33 cellular contexts compared by ENCODE assay signal in the genomic region with DNA sequence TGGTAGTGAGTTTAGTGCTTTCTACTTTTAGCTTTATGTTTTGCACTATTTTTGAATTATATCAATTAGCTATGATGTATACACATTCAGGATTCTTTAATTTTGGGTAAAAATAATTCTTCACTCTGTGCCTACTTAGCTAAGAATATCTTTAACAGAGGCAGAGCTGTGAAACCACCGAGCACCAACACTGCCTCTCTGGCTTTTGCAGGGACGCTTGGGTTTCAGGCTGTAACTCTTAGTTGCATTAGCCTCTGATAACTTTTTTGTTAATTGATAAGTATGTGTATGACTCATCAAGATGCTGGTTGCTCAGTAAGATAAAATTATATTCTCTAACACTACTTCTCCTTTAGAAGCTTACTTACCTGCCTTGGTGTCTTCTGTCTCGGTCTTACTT.
"Had no signal": no experiment of that assay in that cellular context is flagged by ENCODE, and none has a peak within 500 bp of the region (broad histone marks: within the 10 kb centered on the region; RNA-seq: fewer than 3 reads in every experiment).

No MANE protein-coding gene starts in this region.

- H3K27ac Mint-ChIP-seq: activated CD4-positive, alpha-beta memory T cell treated with anti-CD3 and anti-CD28 coated beads for 36 hours; activated CD4-positive, alpha-beta T cell treated with anti-CD3 and anti-CD28 coated beads for 36 hours; activated CD4-positive, alpha-beta T cell treated with anti-CD3 and anti-CD28 coated beads, Interleukin-2, amount 10 ng/mL, durations not matched to agents 24 days and 14 days; activated CD8-positive, alpha-beta memory T cell treated with anti-CD3 and anti-CD28 coated beads, Interleukin-2, amount 10 ng/mL, durations not matched to agents 7 days and 5 days; activated CD8-positive, alpha-beta T cell treated with anti-CD3 and anti-CD28 coated beads, Interleukin-2, amount 10 ng/mL, durations not matched to agents 7 days and 5 days; activated naive CD4-positive, alpha-beta T cell treated with anti-CD3 and anti-CD28 coated beads for 36 hours; activated naive CD4-positive, alpha-beta T cell treated with anti-CD3 and anti-CD28 coated beads, Interleukin-2, amount 50 U/mL, for 24 hours; activated naive CD8-positive, alpha-beta T cell treated with anti-CD3 and anti-CD28 coated beads for 36 hours; activated naive CD8-positive, alpha-beta T cell treated with anti-CD3 and anti-CD28 coated beads, Interleukin-2, amount 50 U/mL, for 24 hours; activated T-helper 1 cell treated with anti-CD3 and anti-CD28 coated beads, Interleukin-12 subunit alpha, Interleukin-12 subunit beta, Interleukin-2, Interleukin-4 antibody, amounts not matched to agents 30 ng/mL and 10 ng/mL and 1 ng/mL, durations not matched to agents 14 hours and 24 hours and 36 hours; activated T-helper 2 cell treated with anti-CD3 and anti-CD28 coated beads, Interferon-gamma antibody, Interleukin-2, Interleukin-4, amounts not matched to agents 10 μg/mL and 5 μg/mL and 100 μg/mL, durations not matched to agents 14 hours and 24 hours and 36 hours; T-helper 17 cell; T-helper 2 cell treated with Interferon-gamma antibody and Interleukin-4, amounts not matched to agents 5 μg/mL and 100 μg/mL, for 36 hours had no signal

- ATAC-seq: activated CD4-positive, alpha-beta T cell treated with anti-CD3 and anti-CD28 coated beads for 36 hours; activated CD8-positive, alpha-beta memory T cell treated with anti-CD3 and anti-CD28 coated beads, Interleukin-2, amount 10 ng/mL, durations not matched to agents 7 days and 5 days; activated CD8-positive, alpha-beta T cell treated with anti-CD3 and anti-CD28 coated beads, Interleukin-2, amount 10 ng/mL, durations not matched to agents 7 days and 5 days; activated naive CD8-positive, alpha-beta T cell treated with anti-CD3 and anti-CD28 coated beads, Interleukin-2, amount 50 U/mL, for 24 hours; body of pancreas; foreskin keratinocyte; gastrocnemius medialis; heart left ventricle; T-helper 17 cell had no signal

- H3K9me3 Mint-ChIP-seq: activated naive CD4-positive, alpha-beta T cell treated with anti-CD3 and anti-CD28 coated beads for 36 hours; activated naive CD8-positive, alpha-beta T cell treated with anti-CD3 and anti-CD28 coated beads, Interleukin-2, amount 50 U/mL, for 24 hours; activated T-helper 1 cell treated with anti-CD3 and anti-CD28 coated beads, Interleukin-12 subunit alpha, Interleukin-12 subunit beta, Interleukin-2, Interleukin-4 antibody, amounts not matched to agents 30 ng/mL and 10 ng/mL and 1 ng/mL, durations not matched to agents 14 hours and 24 hours and 36 hours; T-helper 2 cell treated with Interferon-gamma antibody and Interleukin-4, amounts not matched to agents 5 μg/mL and 100 μg/mL, for 36 hours had no signal

- H3K36me3 Mint-ChIP-seq: activated CD4-positive, alpha-beta memory T cell treated with anti-CD3 and anti-CD28 coated beads for 36 hours; activated naive CD4-positive, alpha-beta T cell treated with anti-CD3 and anti-CD28 coated beads, Interleukin-2, amount 50 U/mL, for 24 hours; activated naive CD8-positive, alpha-beta T cell treated with anti-CD3 and anti-CD28 coated beads for 36 hours had no signal

- H3K27me3 Mint-ChIP-seq: activated CD4-positive, alpha-beta memory T cell treated with anti-CD3 and anti-CD28 coated beads for 36 hours; activated CD4-positive, alpha-beta T cell treated with anti-CD3 and anti-CD28 coated beads for 36 hours; activated CD4-positive, alpha-beta T cell treated with anti-CD3 and anti-CD28 coated beads, Interleukin-2, amount 10 ng/mL, durations not matched to agents 24 days and 14 days; activated naive CD4-positive, alpha-beta T cell treated with anti-CD3 and anti-CD28 coated beads, Interleukin-2, amount 50 U/mL, for 24 hours; T-helper 17 cell had no signal

- DNase-seq: activated CD4-positive, alpha-beta memory T cell treated with anti-CD3 and anti-CD28 coated beads for 36 hours; activated CD4-positive, alpha-beta T cell treated with anti-CD3 and anti-CD28 coated beads for 36 hours; activated CD4-positive, alpha-beta T cell treated with anti-CD3 and anti-CD28 coated beads, Interleukin-2, amount 10 ng/mL, durations not matched to agents 24 days and 14 days; activated CD4-positive, CD25-positive, alpha-beta regulatory T cell; activated CD4-positive, CD25-positive, alpha-beta regulatory T cell treated with anti-CD3 and anti-CD28 coated beads, Interleukin-2, amount 50 U/mL, for 72 hours; activated CD8-positive, alpha-beta memory T cell treated with anti-CD3 and anti-CD28 coated beads, Interleukin-2, amount 10 ng/mL, durations not matched to agents 7 days and 5 days; activated CD8-positive, alpha-beta memory T cell treated with anti-CD3 and anti-CD28 coated beads, Interleukin-2, amount 50 U/mL, for 4 hours; activated CD8-positive, alpha-beta T cell treated with anti-CD3 and anti-CD28 coated beads, Interleukin-2, amount 10 ng/mL, durations not matched to agents 7 days and 5 days; activated effector memory CD4-positive, alpha-beta T cell treated with anti-CD3 and anti-CD28 coated beads, Interleukin-2, amount 50 U/mL, for 16 hours; activated naive CD4-positive, alpha-beta T cell treated with anti-CD3 and anti-CD28 coated beads for 36 hours; activated naive CD8-positive, alpha-beta T cell treated with anti-CD3 and anti-CD28 coated beads for 36 hours; activated naive CD8-positive, alpha-beta T cell treated with anti-CD3 and anti-CD28 coated beads, Interleukin-2, amount 50 U/mL, for 24 hours; activated T-cell treated with anti-CD3 and anti-CD28 coated beads, Interleukin-2, amount 50 U/mL, for 1 hour; activated T-cell treated with anti-CD3 and anti-CD28 coated beads, Interleukin-2, amount 50 U/mL, for 48 hours; adrenal gland; aorta; body of pancreas; caudate nucleus; cerebellar nuclear complex; colonic mucosa; effector memory CD4-positive, alpha-beta T cell; erythroblast; foreskin keratinocyte; gastrocnemius medialis; glutamatergic neuron; heart left ventricle; T-helper 1 cell; T-helper 17 cell; T1000 had no signal

- H3K4me3 Mint-ChIP-seq: activated CD4-positive, alpha-beta memory T cell treated with anti-CD3 and anti-CD28 coated beads for 36 hours; activated CD4-positive, alpha-beta T cell treated with anti-CD3 and anti-CD28 coated beads for 36 hours; activated CD4-positive, alpha-beta T cell treated with anti-CD3 and anti-CD28 coated beads, Interleukin-2, amount 10 ng/mL, durations not matched to agents 24 days and 14 days; activated CD8-positive, alpha-beta memory T cell treated with anti-CD3 and anti-CD28 coated beads, Interleukin-2, amount 10 ng/mL, durations not matched to agents 7 days and 5 days; activated CD8-positive, alpha-beta T cell treated with anti-CD3 and anti-CD28 coated beads, Interleukin-2, amount 10 ng/mL, durations not matched to agents 7 days and 5 days; activated naive CD4-positive, alpha-beta T cell treated with anti-CD3 and anti-CD28 coated beads for 36 hours; activated naive CD4-positive, alpha-beta T cell treated with anti-CD3 and anti-CD28 coated beads, Interleukin-2, amount 50 U/mL, for 24 hours; activated naive CD8-positive, alpha-beta T cell treated with anti-CD3 and anti-CD28 coated beads for 36 hours; activated naive CD8-positive, alpha-beta T cell treated with anti-CD3 and anti-CD28 coated beads, Interleukin-2, amount 50 U/mL, for 24 hours; activated T-helper 1 cell treated with anti-CD3 and anti-CD28 coated beads, Interleukin-12 subunit alpha, Interleukin-12 subunit beta, Interleukin-2, Interleukin-4 antibody, amounts not matched to agents 30 ng/mL and 10 ng/mL and 1 ng/mL, durations not matched to agents 14 hours and 24 hours and 36 hours; T-helper 17 cell; T-helper 2 cell treated with Interferon-gamma antibody and Interleukin-4, amounts not matched to agents 5 μg/mL and 100 μg/mL, for 36 hours had no signal
